ENCODE assay signal across 8 cellular contexts in genomic region chr12:130826151-130826801, GRCh38. TPM values are rescaled to one million over a fixed set of nuclear protein-coding genes. Genes with fewer than 3 reads are reported as not detected.
DNase-seq lines count a peak whose midpoint lies in the region; ATAC-seq and TF ChIP-seq lines count a peak whose summit lies in the region.

No MANE protein-coding gene starts in this region.

- DNase-seq in CMK (ENCODE audit: low read depth) (peak; percentile 45), dermis blood vessel endothelial cell (peak; percentile 49), mucosa of descending colon (peak in 2 of 3 donors; percentile 37 to 72), retina (no peak)
- peak; percentile 68 for DNase-seq in activated CD4-positive, alpha-beta T cell treated with anti-CD3 and anti-CD28 coated beads, Interleukin-2, amount 10 ng/mL, durations not matched to agents 7 days and 5 days
- peak; percentile 61 for DNase-seq in stimulated activated naive CD4-positive, alpha-beta T cell treated with Interleukin-2 at 50 U/mL for 16 hours (lab: John Stamatoyannopoulos, UW)

- H3K36me3 ChIP-seq in mucosa of descending colon (ENCODE audit: low read depth), result no peaks in the 10 kb centered on the region

- intact Hi-C loops in mucosa of descending colon (cut with DNase I, micrococcal nuclease), result no loop called here

- TF ChIP-seq EP300 in Ishikawa (IDR thresholded peaks at IDR 0.05; ENCODE audit: borderline replicate concordance), result no peak

- H3K4me3 ChIP-seq in mucosa of descending colon, result no peak overlapping the region

- no peaks in the 10 kb centered on the region for H3K9me3 ChIP-seq in mucosa of descending colon

- TF ChIP-seq RAD21 in Ishikawa (IDR thresholded peaks at IDR 0.05; ENCODE audit: low read depth), result peak; percentile 55; the same call in 1 of the 2 replicates

- H3K9me3 Mint-ChIP-seq in activated CD4-positive, alpha-beta T cell treated with anti-CD3 and anti-CD28 coated beads, Interleukin-2, amount 10 ng/mL, durations not matched to agents 7 days and 5 days, result no peaks in the 10 kb centered on the region

- H3K4me3 Mint-ChIP-seq in activated CD4-positive, alpha-beta T cell treated with anti-CD3 and anti-CD28 coated beads, Interleukin-2, amount 10 ng/mL, durations not matched to agents 7 days and 5 days, result no peak overlapping the region

- POLR2A ChIA-PET in activated CD4-positive, alpha-beta T cell treated with anti-CD3 and anti-CD28 coated beads, Interleukin-2, amount 10 ng/mL, durations not matched to agents 7 days and 5 days (lab: Charles Lee), result no interaction called here

- no peak overlapping the region for H3K27ac Mint-ChIP-seq in activated CD4-positive, alpha-beta T cell treated with anti-CD3 and anti-CD28 coated beads, Interleukin-2, amount 10 ng/mL, durations not matched to agents 7 days and 5 days

- H3K4me1 Mint-ChIP-seq in activated CD4-positive, alpha-beta T cell treated with anti-CD3 and anti-CD28 coated beads, Interleukin-2, amount 10 ng/mL, durations not matched to agents 7 days and 5 days, result peaks cover 24% of the 10 kb centered on the region

- H3K36me3 Mint-ChIP-seq in activated CD4-positive, alpha-beta T cell treated with anti-CD3 and anti-CD28 coated beads, Interleukin-2, amount 10 ng/mL, durations not matched to agents 7 days and 5 days (ENCODE audit: low read depth), result peaks cover 24% of the 10 kb centered on the region

- H3K27me3 Mint-ChIP-seq in activated CD4-positive, alpha-beta T cell treated with anti-CD3 and anti-CD28 coated beads, Interleukin-2, amount 10 ng/mL, durations not matched to agents 7 days and 5 days, result no peaks in the 10 kb centered on the region

- no peaks in the 10 kb centered on the region for H3K4me1 ChIP-seq in mucosa of descending colon (ENCODE audit: low read depth)

- TF ChIP-seq CTCF in mucosa of descending colon (IDR thresholded peaks at IDR 0.05), result peak; percentile 50

- CTCF ChIA-PET in activated CD4-positive, alpha-beta T cell treated with anti-CD3 and anti-CD28 coated beads, Interleukin-2, amount 10 ng/mL, durations not matched to agents 7 days and 5 days (lab: Charles Lee), result interaction anchor here (0.6 to 3.7 kb wide), 4 partner anchors 9 to 67 kb away, joined by 4 to 27 read pairs (median 4); no protein-coding TSS in a partner anchor

- ATAC-seq in mucosa of descending colon (peak; percentile 83), GM18870 (IDR thresholded peaks at IDR 0.05; ENCODE audit: unreplicated experiment) (no peak)

TF ChIP-seq in Ishikawa, 13 proteins besides CTCF, POLR2A, EP300 and RAD21:
- TF ChIP-seq FOXM1 (IDR thresholded peaks at IDR 0.05; ENCODE audit: borderline replicate concordance, low read depth) (no peak), MAX (IDR thresholded peaks at IDR 0.05) (peak; percentile 92), YY1 (IDR thresholded peaks at IDR 0.05; ENCODE audit: low read depth) (no peak), USF1 (IDR thresholded peaks at IDR 0.05) (peak; percentile 62)

RNA-seq across cellular contexts. Expression of gene STX2, which starts 12.8 kb away (rescaled TPM):
- total RNA-seq in activated CD4-positive, alpha-beta T cell treated with anti-CD3 and anti-CD28 coated beads, Interleukin-2, amount 10 ng/mL, durations not matched to agents 7 days and 5 days, result 10 to 100 TPM; 23.2 to 25.5 TPM
- total RNA-seq in dermis blood vessel endothelial cell (31.1 and 34.7 TPM in 2 replicates), mucosa of descending colon (10 to 100 TPM in 1 of 3 donors, 1 to 10 TPM in 2; 1.6 to 34.2 (median 4.4) TPM)

RNA-seq across cellular contexts. Expression of gene RAN, which starts 45.6 kb away (rescaled TPM):
- total RNA-seq in activated CD4-positive, alpha-beta T cell treated with anti-CD3 and anti-CD28 coated beads, Interleukin-2, amount 10 ng/mL, durations not matched to agents 7 days and 5 days, result 1,000 to 10,000 TPM; 1,033 to 1,124 TPM
- total RNA-seq in dermis blood vessel endothelial cell (653 and 1,243 TPM in 2 replicates), mucosa of descending colon (100 to 1,000 TPM; 258 to 389 (median 306) TPM)
